In the genomic region with DNA sequence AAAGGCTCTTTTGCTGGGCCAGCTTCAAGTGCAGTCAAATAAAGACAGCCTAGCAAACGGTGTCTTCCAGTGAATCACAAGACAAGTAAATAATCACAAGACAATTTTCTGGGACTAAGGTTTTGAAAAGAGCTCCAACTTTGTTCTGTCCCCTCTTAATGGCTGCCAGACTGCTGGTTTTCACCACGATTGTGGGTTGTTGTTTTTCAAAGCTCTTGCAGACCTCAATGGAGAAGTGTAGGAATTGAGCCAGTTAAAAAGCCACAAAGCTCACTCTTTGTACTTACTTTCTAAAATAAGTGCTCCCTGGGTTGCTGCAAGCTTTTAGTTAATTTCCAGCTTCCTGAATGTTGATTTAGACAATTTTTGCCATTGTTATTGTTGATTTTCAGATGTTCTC, we compare ENCODE assay signal across 14 cellular contexts.
"Had no signal": no experiment of that assay in that cellular context is flagged by ENCODE, and none has a peak within 500 bp of the region (broad histone marks: within the 10 kb centered on the region; RNA-seq: fewer than 3 reads in every experiment).

No MANE protein-coding gene starts in this region.

- H3K4me1 ChIP-seq: colonic mucosa, foreskin keratinocyte, upper lobe of left lung had no signal

- H3K9me3 ChIP-seq: colonic mucosa, thoracic aorta, upper lobe of left lung had no signal

- H3K27ac ChIP-seq: colonic mucosa, foreskin keratinocyte, thoracic aorta, upper lobe of left lung had no signal

- H3K27me3 ChIP-seq: colonic mucosa, foreskin keratinocyte, upper lobe of left lung had no signal

- H3K36me3 ChIP-seq: colonic mucosa, thoracic aorta, upper lobe of left lung had no signal

- H3K4me3 Mint-ChIP-seq: activated CD4-positive, alpha-beta T cell treated with anti-CD3 and anti-CD28 coated beads, Interleukin-2, amount 10 ng/mL, durations not matched to agents 7 days and 5 days; activated CD8-positive, alpha-beta T cell treated with anti-CD3 and anti-CD28 coated beads, Interleukin-2, amount 10 ng/mL, durations not matched to agents 7 days and 5 days; activated naive CD4-positive, alpha-beta T cell treated with anti-CD3 and anti-CD28 coated beads for 36 hours; activated T-cell treated with anti-CD3 and anti-CD28 coated beads, Interleukin-2, amount 50 U/mL, for 24 hours; central memory CD8-positive, alpha-beta T cell; natural killer cell; stimulated activated naive B cell treated with anti-CD40 and anti-IgM and Interleukin-4, amounts not matched to agents 10 μg/mL and 1 μg/mL and 100 μg/mL, for 72 hours had no signal

- H3K4me3 ChIP-seq: colonic mucosa, thoracic aorta, upper lobe of left lung had no signal

- H3K27me3 Mint-ChIP-seq: activated CD4-positive, alpha-beta T cell treated with anti-CD3 and anti-CD28 coated beads, Interleukin-2, amount 10 ng/mL, durations not matched to agents 7 days and 5 days; central memory CD8-positive, alpha-beta T cell had no signal

- H3K9me3 Mint-ChIP-seq: activated naive CD4-positive, alpha-beta T cell treated with anti-CD3 and anti-CD28 coated beads for 36 hours; activated T-cell treated with anti-CD3 and anti-CD28 coated beads, Interleukin-2, amount 50 U/mL, for 24 hours; central memory CD8-positive, alpha-beta T cell had no signal

- ATAC-seq: activated CD8-positive, alpha-beta T cell treated with anti-CD3 and anti-CD28 coated beads, Interleukin-2, amount 10 ng/mL, durations not matched to agents 7 days and 5 days; foreskin keratinocyte; natural killer cell; sciatic nerve; stimulated activated naive B cell treated with anti-CD40 and anti-IgM and Interleukin-4, amounts not matched to agents 10 μg/mL and 1 μg/mL and 100 μg/mL, for 72 hours had no signal

- H3K27ac Mint-ChIP-seq: activated CD4-positive, alpha-beta T cell treated with anti-CD3 and anti-CD28 coated beads, Interleukin-2, amount 10 ng/mL, durations not matched to agents 7 days and 5 days; activated CD8-positive, alpha-beta T cell treated with anti-CD3 and anti-CD28 coated beads, Interleukin-2, amount 10 ng/mL, durations not matched to agents 7 days and 5 days; activated naive CD4-positive, alpha-beta T cell treated with anti-CD3 and anti-CD28 coated beads for 36 hours; activated T-cell treated with anti-CD3 and anti-CD28 coated beads, Interleukin-2, amount 50 U/mL, for 24 hours; natural killer cell; stimulated activated naive B cell treated with anti-CD40 and anti-IgM and Interleukin-4, amounts not matched to agents 10 μg/mL and 1 μg/mL and 100 μg/mL, for 72 hours had no signal

- H3K4me1 Mint-ChIP-seq: activated CD4-positive, alpha-beta T cell treated with anti-CD3 and anti-CD28 coated beads, Interleukin-2, amount 10 ng/mL, durations not matched to agents 7 days and 5 days; central memory CD8-positive, alpha-beta T cell; natural killer cell; stimulated activated naive B cell treated with anti-CD40 and anti-IgM and Interleukin-4, amounts not matched to agents 10 μg/mL and 1 μg/mL and 100 μg/mL, for 72 hours had no signal

- H3K36me3 Mint-ChIP-seq: stimulated activated naive B cell treated with anti-CD40 and anti-IgM and Interleukin-4, amounts not matched to agents 10 μg/mL and 1 μg/mL and 100 μg/mL, for 72 hours had no signal

- DNase-seq: activated CD4-positive, alpha-beta T cell treated with anti-CD3 and anti-CD28 coated beads, Interleukin-2, amount 10 ng/mL, durations not matched to agents 7 days and 5 days; activated CD8-positive, alpha-beta T cell treated with anti-CD3 and anti-CD28 coated beads, Interleukin-2, amount 10 ng/mL, durations not matched to agents 7 days and 5 days; activated naive CD4-positive, alpha-beta T cell treated with anti-CD3 and anti-CD28 coated beads for 36 hours; activated T-cell treated with anti-CD3 and anti-CD28 coated beads, Interleukin-2, amount 50 U/mL, for 24 hours; colonic mucosa; foreskin keratinocyte; mesendoderm; natural killer cell; stimulated activated CD4-positive, alpha-beta T cell treated with anti-CD3 and anti-CD28 coated beads, Interleukin-4, amount 100 ng/mL, for 4 hours; stimulated activated naive B cell treated with anti-CD40 and anti-IgM and Interleukin-4, amounts not matched to agents 10 μg/mL and 1 μg/mL and 100 μg/mL, for 72 hours; upper lobe of left lung had no signal
